Comparison of ENCODE assay signal across 24 cellular contexts in genomic region chr15:81526029-81526428, GRCh38.
"Had no signal": no experiment of that assay in that cellular context is flagged by ENCODE, and none has a peak within 500 bp of the region (broad histone marks: within the 10 kb centered on the region; RNA-seq: fewer than 3 reads in every experiment).

No MANE protein-coding gene starts in this region.

- DNase-seq: colonic mucosa; cortex of kidney; dermis blood vessel endothelial cell; dorsolateral prefrontal cortex; effector CD4-positive, alpha-beta T cell; effector CD8-positive, alpha-beta T cell; effector memory CD4-positive, alpha-beta T cell; effector memory CD8-positive, alpha-beta T cell; endodermal cell; erythroblast; esophagus squamous epithelium; foreskin fibroblast; foreskin keratinocyte; foreskin melanocyte; gastrocnemius medialis; glutamatergic neuron; head of caudate nucleus; heart left ventricle; heart right ventricle had no signal

- H3K36me3 ChIP-seq: colonic mucosa, esophagus muscularis mucosa, esophagus squamous epithelium, gastrocnemius medialis, gastroesophageal sphincter, heart left ventricle, heart right ventricle had no signal

- H3K4me1 ChIP-seq: colonic mucosa, gastrocnemius medialis had no signal

- H3K4me3 ChIP-seq: colonic mucosa, coronary artery, dorsolateral prefrontal cortex, esophagus muscularis mucosa, esophagus squamous epithelium, gastrocnemius medialis, gastroesophageal sphincter, heart left ventricle, heart right ventricle had no signal

- H3K27ac ChIP-seq: colonic mucosa, coronary artery, dorsolateral prefrontal cortex, epithelial cell of prostate, esophagus muscularis mucosa, esophagus squamous epithelium, foreskin keratinocyte, gastrocnemius medialis, gastroesophageal sphincter, heart left ventricle, heart right ventricle had no signal

- H3K9me3 ChIP-seq: colonic mucosa, esophagus muscularis mucosa, esophagus squamous epithelium, gastrocnemius medialis, gastroesophageal sphincter, heart left ventricle, heart right ventricle had no signal

- ATAC-seq: effector memory CD8-positive, alpha-beta T cell; esophagus mucosa; foreskin keratinocyte; gastrocnemius medialis; gastroesophageal sphincter; heart left ventricle; heart right ventricle had no signal

- H3K27me3 ChIP-seq: colonic mucosa, esophagus muscularis mucosa, esophagus squamous epithelium, foreskin keratinocyte, gastrocnemius medialis, gastroesophageal sphincter, heart left ventricle, heart right ventricle had no signal
